In genomic region chr3:126354776-126355175, GRCh38 we compare ENCODE assay signal across 17 cellular contexts. TPM values are rescaled to one million over a fixed set of nuclear protein-coding genes. Genes with fewer than 3 reads are reported as not detected.
DNase-seq lines count a peak whose midpoint lies in the region; ATAC-seq and TF ChIP-seq lines count a peak whose summit lies in the region.
"Had no signal": no experiment of that assay in that cellular context is flagged by ENCODE, and none has a peak within 500 bp of the region (broad histone marks: within the 10 kb centered on the region; RNA-seq: fewer than 3 reads in every experiment).

No MANE protein-coding gene starts in this region.

- H3K4me1 ChIP-seq in RWPE2 (ENCODE audit: insufficient read depth, poor library complexity, severe bottlenecking) (no peaks in the 10 kb centered on the region), neural progenitor cell (peaks cover 19% of the 10 kb centered on the region), thyroid gland (peaks cover 11 to 24% of the 10 kb centered on the region in 2 donors)

- H3K9me3 Mint-ChIP-seq in glutamatergic neuron (ENCODE audit: unreplicated experiment) (peaks cover 5% of the 10 kb centered on the region), neural progenitor cell (no peaks in the 10 kb centered on the region)
- H3K9me3 Mint-ChIP-seq: activated naive CD4-positive, alpha-beta T cell treated with anti-CD3 and anti-CD28 coated beads, Interleukin-2, amount 50 U/mL, for 72 hours; T-helper 1 cell treated with Interleukin-12 subunit alpha and Interleukin-12 subunit beta and Interleukin-4 antibody, amounts not matched to agents 30 μg/mL and 1 μg/mL, for 36 hours had no signal

- H3K4me3 ChIP-seq in RWPE2 (ENCODE audit: severe bottlenecking) (no peak overlapping the region), neural progenitor cell (no peak overlapping the region), thyroid gland (replicated peaks in 1 of 3) (no peak overlapping the region)
- H3K4me3 ChIP-seq: mucosa of descending colon had no signal

- ATAC-seq in RWPE2 (ENCODE audit: low read depth) = no peak
- ATAC-seq: activated naive CD4-positive, alpha-beta T cell treated with anti-CD3 and anti-CD28 coated beads, Interleukin-2, amount 50 U/mL, for 72 hours; mucosa of descending colon had no signal

- H4K20me1 ChIP-seq in neural progenitor cell (ENCODE audit: low read depth) = peaks cover 13% of the 10 kb centered on the region

- no peak overlapping the region for H2AFZ ChIP-seq in neural progenitor cell (replicated peaks)

- peaks cover 31% of the 10 kb centered on the region for H3K27me3 ChIP-seq in RWPE2 (ENCODE audit: insufficient read depth, poor library complexity, severe bottlenecking)
- H3K27me3 ChIP-seq in neural progenitor cell = peaks cover 16% of the 10 kb centered on the region
- no peaks in the 10 kb centered on the region for H3K27me3 ChIP-seq in thyroid gland

- 86 to 92% methylated on average over 7 of the region's 7 CpGs for WGBS in thyroid gland, 2 donors

- H3K36me3 Mint-ChIP-seq in glutamatergic neuron (ENCODE audit: unreplicated experiment) (peaks cover 7% of the 10 kb centered on the region), neural progenitor cell (no peaks in the 10 kb centered on the region)
- H3K36me3 Mint-ChIP-seq: activated naive CD4-positive, alpha-beta T cell treated with anti-CD3 and anti-CD28 coated beads, Interleukin-2, amount 50 U/mL, for 72 hours; immature natural killer cell had no signal

- H3K27ac Mint-ChIP-seq in glutamatergic neuron (ENCODE audit: unreplicated experiment) (no peak overlapping the region), neural progenitor cell (no peak overlapping the region)
- H3K27ac Mint-ChIP-seq: activated naive CD4-positive, alpha-beta T cell treated with anti-CD3 and anti-CD28 coated beads, Interleukin-2, amount 50 U/mL, for 72 hours; T-helper 1 cell treated with Interleukin-12 subunit alpha and Interleukin-12 subunit beta and Interleukin-4 antibody, amounts not matched to agents 30 μg/mL and 1 μg/mL, for 36 hours had no signal

- DNase-seq in RWPE2 (ENCODE audit: low spot score) (peak; percentile 15), glutamatergic neuron (peak; percentile 8), neural progenitor cell (ENCODE audit: low spot score) (no peak), thyroid gland (no peak), NCI-H524 treated with DMSO at 0.1 percent for 48 hours (lab: John Stamatoyannopoulos, UW) (no peak), NCI-H2029 treated with DMSO at 0.1 percent for 48 hours (lab: John Stamatoyannopoulos, UW) (no peak)
- DNase-seq in activated CD4-positive, alpha-beta T cell treated with anti-CD3 and anti-CD28 coated beads, Interleukin-2, amount 50 U/mL, for 4 hours = no peak
- DNase-seq: activated T-cell treated with anti-CD3 and anti-CD28 coated beads for 4 hours, immature natural killer cell, Kasumi-1 had no signal

- no peak overlapping the region for H3K4me2 ChIP-seq in neural progenitor cell

- H3K27me3 Mint-ChIP-seq in glutamatergic neuron (ENCODE audit: unreplicated experiment) (peaks cover 7% of the 10 kb centered on the region), neural progenitor cell (ENCODE audit: insufficient read depth, low read depth) (peaks cover 17% of the 10 kb centered on the region)

- peaks cover 6% of the 10 kb centered on the region for H3K79me2 ChIP-seq in neural progenitor cell (ENCODE audit: low read depth)

- H3K36me3 ChIP-seq in RWPE2 (ENCODE audit: low read depth) (no peaks in the 10 kb centered on the region), neural progenitor cell (no peaks in the 10 kb centered on the region), thyroid gland (peaks cover 6 to 10% of the 10 kb centered on the region in 2 donors)

- peaks cover 30% of the 10 kb centered on the region for H3F3A ChIP-seq in neural progenitor cell (ENCODE audit: low read depth)

- TF ChIP-seq POLR2A in thyroid gland (IDR thresholded peaks at IDR 0.05) = no peak

- H3K4me3 Mint-ChIP-seq in glutamatergic neuron (ENCODE audit: unreplicated experiment) (no peak overlapping the region), neural progenitor cell (peak overlapping the region; percentile 96)

- H3K27ac ChIP-seq in RWPE2 (ENCODE audit: poor library complexity, severe bottlenecking) (no peak overlapping the region), neural progenitor cell (no peak overlapping the region), thyroid gland (peak overlapping the region in 2 of 3 donors; percentile 84 to 95)

- no peaks in the 10 kb centered on the region for H3K9me3 ChIP-seq in RWPE2 (ENCODE audit: severe bottlenecking)
- no peaks in the 10 kb centered on the region for H3K9me3 ChIP-seq in neural progenitor cell (ENCODE audit: low read depth)
- no peaks in the 10 kb centered on the region for H3K9me3 ChIP-seq in thyroid gland
- H3K9me3 ChIP-seq: mucosa of descending colon had no signal

- no peak overlapping the region for H3K9ac ChIP-seq in neural progenitor cell

- peaks cover 9% of the 10 kb centered on the region for H3K4me1 Mint-ChIP-seq in glutamatergic neuron (ENCODE audit: low read depth, unreplicated experiment)
- peaks cover 36% of the 10 kb centered on the region for H3K4me1 Mint-ChIP-seq in neural progenitor cell

- TF ChIP-seq CTCF in RWPE2 (IDR thresholded peaks at IDR 0.05; ENCODE audit: poor library complexity, severe bottlenecking) (no peak), glutamatergic neuron (IDR thresholded peaks at IDR 0.05; ENCODE audit: partially characterized antibody, unreplicated experiment) (no peak), neural progenitor cell (IDR thresholded peaks at IDR 0.05) (no peak), thyroid gland (IDR thresholded peaks at IDR 0.05) (no peak)

- intact Hi-C loops in thyroid gland (cut with DNase I) = loop anchor here (5.0 kb wide), 1 partner anchor 87 kb away; no protein-coding TSS in a partner anchor

RNA-seq across cellular contexts. Expression of gene KLF15, which starts 2.4 kb away (rescaled TPM):
- total RNA-seq in glutamatergic neuron (ENCODE audit: unreplicated experiment) = 0.74 TPM
- total RNA-seq in neural progenitor cell (ENCODE audit: low replicate concordance) = 3.3 and 7.2 TPM in 2 replicates
- total RNA-seq in thyroid gland = 10 to 100 TPM; 20.6 to 49.2 (median 27.5) TPM

RNA-seq across cellular contexts. Expression of gene CFAP100, which starts 39.9 kb away (rescaled TPM):
- not detected for total RNA-seq in glutamatergic neuron (ENCODE audit: unreplicated experiment)
- 0.12 TPM in 1 of 2 replicates, not detected in the other for total RNA-seq in neural progenitor cell (ENCODE audit: low replicate concordance)
- total RNA-seq in thyroid gland = not detected
- total RNA-seq: activated naive CD4-positive, alpha-beta T cell treated with anti-CD3 and anti-CD28 coated beads, Interleukin-2, amount 50 U/mL, for 72 hours; cardiac muscle cell; fibroblast of villous mesenchyme; H4; mucosa of descending colon; RPMI7951 had no signal

Comparison
In these comparisons a context has a peak if more than half of its experiments do, and no peak if none do; other contexts are left out.
1. DNase-seq: peak in RWPE2 (single experiment) and glutamatergic neuron (single experiment); none in neural progenitor cell (single experiment), thyroid gland (0 of 2), NCI-H524 treated with DMSO at 0.1 percent for 48 hours (single experiment), NCI-H2029 treated with DMSO at 0.1 percent for 48 hours (single experiment) and activated CD4-positive, alpha-beta T cell treated with anti-CD3 and anti-CD28 coated beads, Interleukin-2, amount 50 U/mL, for 4 hours (0 of 2).
2. H3K27ac ChIP-seq: peak in thyroid gland (2 of 3); none in RWPE2 (single experiment) and neural progenitor cell (single experiment).